24 cellular contexts compared by ENCODE assay signal in genomic region chr14:103652806-103653205, GRCh38. TPM values are rescaled to one million over a fixed set of nuclear protein-coding genes. Genes with fewer than 3 reads are reported as not detected.
DNase-seq lines count a peak whose midpoint lies in the region; ATAC-seq, FAIRE-seq and TF ChIP-seq lines count a peak whose summit lies in the region.
"Had no signal": no experiment of that assay in that cellular context is flagged by ENCODE, and none has a peak within 500 bp of the region (broad histone marks: within the 10 kb centered on the region; RNA-seq: fewer than 3 reads in every experiment).

No MANE protein-coding gene starts in this region.

- no peaks in the 10 kb centered on the region for H3K27me3 Mint-ChIP-seq in central memory CD8-positive, alpha-beta T cell
- H3K27me3 Mint-ChIP-seq: activated CD4-positive, alpha-beta memory T cell treated with anti-CD3 and anti-CD28 coated beads for 36 hours had no signal

- no peak for FAIRE-seq in small intestine (lab: Jason Lieb, UNC)
- FAIRE-seq: A204.1, colon, endometrium, pancreas had no signal

- DNase-seq in heart left ventricle (no peak), Right ventricle myocardium inferior (ENCODE audit: missing footprints) (no peak), right atrium auricular region (ENCODE audit: low spot score) (no peak), transverse colon (no peak), small intestine (no peak), NCI-H2227 (lab: John Stamatoyannopoulos, UW; ENCODE audit: unreplicated experiment) (no peak)
- DNase-seq in central memory CD8-positive, alpha-beta T cell (ENCODE audit: low spot score in 2 of 2), result no peak
- DNase-seq: activated CD4-positive, alpha-beta memory T cell treated with anti-CD3 and anti-CD28 coated beads for 36 hours; activated CD4-positive, CD25-positive, alpha-beta regulatory T cell; activated naive CD4-positive, alpha-beta T cell treated with anti-CD3 and anti-CD28 coated beads for 36 hours; activated T-cell treated with anti-CD3 and anti-CD28 coated beads for 4 hours; Calu3; islet precursor cell; NCI-H2107; NCI-H510A; pancreas; stimulated activated naive CD4-positive, alpha-beta T cell treated with Interleukin-2 at 50 U/mL for 16 hours; T1000 had no signal

- H3K4me1 ChIP-seq in heart left ventricle (peaks cover 5 to 67% (median 50%) of the 10 kb centered on the region in 12 donors), right atrium auricular region (peaks cover 0 to 51% of the 10 kb centered on the region in 2 donors), transverse colon (peaks cover 0 to 58% (median 35%) of the 10 kb centered on the region in 4 donors), small intestine (ENCODE audit: control insufficient read depth in 2 of 2, insufficient read depth in 1 of 2, low read depth in 1 of 2, low read length in 1 of 2) (no peaks in the 10 kb centered on the region)
- H3K4me1 ChIP-seq: pancreas had no signal

- peaks cover 0 to 60% (median 39%) of the 10 kb centered on the region in 9 donors for H3K36me3 ChIP-seq in heart left ventricle
- H3K36me3 ChIP-seq in right atrium auricular region, result peaks cover 38% of the 10 kb centered on the region
- H3K36me3 ChIP-seq in transverse colon, result peaks cover 0 to 23% (median 9%) of the 10 kb centered on the region in 4 donors
- peaks cover 6 to 12% of the 10 kb centered on the region in 2 donors for H3K36me3 ChIP-seq in small intestine (ENCODE audit: control insufficient read depth in 2 of 2, insufficient read depth in 2 of 2, low read length in 2 of 2)

- WGBS in heart left ventricle, 4 donors, result 67 to 82% (median 75%) methylated on average over 3 of the region's 3 CpGs
- 76 to 86% methylated on average over 3 of the region's 3 CpGs for WGBS in transverse colon (ENCODE audit: low coverage in 1 of 2), 2 donors
- WGBS in small intestine, 3 donors, result 76 to 86% (median 86%) methylated on average over 3 of the region's 3 CpGs

- H3K9me3 ChIP-seq in heart left ventricle, result no peaks in the 10 kb centered on the region
- H3K9me3 ChIP-seq in right atrium auricular region, result no peaks in the 10 kb centered on the region
- H3K9me3 ChIP-seq in transverse colon, result no peaks in the 10 kb centered on the region
- no peaks in the 10 kb centered on the region for H3K9me3 ChIP-seq in small intestine (ENCODE audit: control insufficient read depth, low read depth)
- H3K9me3 ChIP-seq: pancreas had no signal

- intact Hi-C loops in heart left ventricle (cut with DNase I) (no loop called here), Right ventricle myocardium inferior (cut with DNase I) (no loop called here), transverse colon (cut with DNase I; ENCODE audit: low total_unique reads) (no loop called here)

- peak overlapping the region; percentile 25 for H3K27ac Mint-ChIP-seq in central memory CD8-positive, alpha-beta T cell (ENCODE audit: low read depth)
- H3K27ac Mint-ChIP-seq: activated CD4-positive, alpha-beta memory T cell treated with anti-CD3 and anti-CD28 coated beads for 36 hours; activated naive CD4-positive, alpha-beta T cell treated with anti-CD3 and anti-CD28 coated beads for 36 hours had no signal

- in situ Hi-C loops in transverse colon (cut with MboI; ENCODE audit: low pct_ligation_motif_present in 1 of 4, low pct_unique_long_range_greater_than_20kb in 1 of 4, low sequenced_read_pairs in 3 of 4), result no loop called here

- TF ChIP-seq POLR2A in heart left ventricle (IDR thresholded peaks at IDR 0.05), result no peak
- TF ChIP-seq POLR2A in transverse colon (IDR thresholded peaks at IDR 0.05), result no peak

- H3K4me1 Mint-ChIP-seq in central memory CD8-positive, alpha-beta T cell, result peaks cover 23% of the 10 kb centered on the region

- no peaks in the 10 kb centered on the region for H3K9me3 Mint-ChIP-seq in central memory CD8-positive, alpha-beta T cell
- H3K9me3 Mint-ChIP-seq: activated CD4-positive, alpha-beta memory T cell treated with anti-CD3 and anti-CD28 coated beads for 36 hours; activated naive CD4-positive, alpha-beta T cell treated with anti-CD3 and anti-CD28 coated beads for 36 hours had no signal

- H3K27ac ChIP-seq in heart left ventricle (peak overlapping the region in 11 of 12 donors; percentile 9 to 63 (median 28)), right atrium auricular region (peak overlapping the region; percentile 45 to 58), transverse colon (peak overlapping the region in 3 of 4 donors; percentile 15 to 34 (median 19)), small intestine (ENCODE audit: low read depth in 1 of 2, low read length in 1 of 2) (no peak overlapping the region)

- H3K27me3 ChIP-seq in heart left ventricle (no peaks in the 10 kb centered on the region), right atrium auricular region (no peaks in the 10 kb centered on the region), transverse colon (no peaks in the 10 kb centered on the region), small intestine (ENCODE audit: control insufficient read depth in 2 of 2, insufficient read depth in 2 of 2, low read length in 2 of 2) (no peaks in the 10 kb centered on the region)
- H3K27me3 ChIP-seq: pancreas had no signal

- no peak for TF ChIP-seq EP300 in transverse colon (IDR thresholded peaks at IDR 0.05; ENCODE audit: low read depth)

- ATAC-seq in heart left ventricle, result peak in 1 of 4 donors; percentile 5
- no peak for ATAC-seq in Right ventricle myocardium inferior
- no peak for ATAC-seq in central memory CD8-positive, alpha-beta T cell (replicated peaks; ENCODE audit: extremely low read depth, poor library complexity, severe bottlenecking)
- ATAC-seq in HG02642 (IDR thresholded peaks at IDR 0.05; ENCODE audit: poor library complexity, unreplicated experiment), result no peak

- H3K36me3 Mint-ChIP-seq in central memory CD8-positive, alpha-beta T cell (ENCODE audit: insufficient read depth), result peaks cover 52% of the 10 kb centered on the region

- H3K4me3 ChIP-seq in heart left ventricle (peak overlapping the region in 1 of 12 donors; percentile 19), right atrium auricular region (no peak overlapping the region), transverse colon (no peak overlapping the region), small intestine (ENCODE audit: low read depth in 1 of 2, low read length in 2 of 2) (no peak overlapping the region)
- H3K4me3 ChIP-seq: lung, pancreas, skin epidermis had no signal

- no peak overlapping the region for H3K4me3 Mint-ChIP-seq in central memory CD8-positive, alpha-beta T cell
- H3K4me3 Mint-ChIP-seq: activated CD4-positive, alpha-beta memory T cell treated with anti-CD3 and anti-CD28 coated beads for 36 hours; activated naive CD4-positive, alpha-beta T cell treated with anti-CD3 and anti-CD28 coated beads for 36 hours had no signal

- no peak for TF ChIP-seq CTCF in heart left ventricle (IDR thresholded peaks at IDR 0.05)
- no peak for TF ChIP-seq CTCF in right atrium auricular region (IDR thresholded peaks at IDR 0.05)
- TF ChIP-seq CTCF in transverse colon (IDR thresholded peaks at IDR 0.05), result no peak

RNA-seq across cellular contexts. Expression of gene KLC1, which starts 23.8 kb away (rescaled TPM):
- total RNA-seq in heart left ventricle, result 100 to 1,000 TPM; 127 to 241 (median 150) TPM
- polyA plus RNA-seq in heart left ventricle, result 100 to 1,000 TPM; 162 to 171 TPM
- total RNA-seq in Right ventricle myocardium inferior, result 151 TPM
- 100 to 1,000 TPM; 185 to 201 TPM for total RNA-seq in right atrium auricular region
- 100 to 1,000 TPM; 205 to 427 (median 291) TPM for total RNA-seq in transverse colon
- 10 to 100 TPM; 45.9 to 68.2 (median 66.6) TPM for polyA plus RNA-seq in small intestine

Comparison
In these comparisons a context has a peak if more than half of its experiments do, and no peak if none do; other contexts are left out.
1. H3K27ac ChIP-seq: peak in heart left ventricle (11 of 12), right atrium auricular region (2 of 2) and transverse colon (3 of 4); none in small intestine (0 of 2).